Comparison of ENCODE assay signal across 16 cellular contexts in the genomic region with DNA sequence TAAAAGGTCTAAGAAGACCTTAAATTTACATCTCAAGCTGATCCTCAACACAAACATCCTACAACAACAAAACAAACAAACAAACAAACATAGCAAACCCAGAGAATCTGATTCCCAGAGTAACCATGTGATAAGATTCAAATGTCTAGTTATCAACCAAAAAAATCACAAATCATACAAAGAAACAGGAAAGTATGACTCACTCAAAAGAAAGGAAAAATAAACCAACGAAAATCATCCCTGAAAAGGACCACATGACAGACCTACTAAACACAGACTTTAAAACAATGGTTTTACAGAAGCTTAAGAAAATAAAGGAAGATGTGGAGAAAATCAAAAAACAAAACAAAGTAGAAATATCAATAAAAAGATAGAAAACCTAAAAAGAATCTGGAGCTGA. TPM values are rescaled to one million over a fixed set of nuclear protein-coding genes. Genes with fewer than 3 reads are reported as not detected.
DNase-seq lines count a peak whose midpoint lies in the region; TF ChIP-seq lines count a peak whose summit lies in the region.
"Had no signal": no experiment of that assay in that cellular context is flagged by ENCODE, and none has a peak within 500 bp of the region (broad histone marks: within the 10 kb centered on the region; RNA-seq: fewer than 3 reads in every experiment).

No MANE protein-coding gene starts in this region.

- no peak for TF ChIP-seq POLR2A in uterus (IDR thresholded peaks at IDR 0.05)

- H3K27ac ChIP-seq in uterus, result no peak overlapping the region
- H3K27ac ChIP-seq: BLaER1 treated with 17β-estradiol and CSF1 and Interleukin-3, amounts not matched to agents 10 nM and 100 nM had no signal

- no peaks in the 10 kb centered on the region for H3K27me3 ChIP-seq in uterus
- H3K27me3 ChIP-seq: BLaER1 treated with 17β-estradiol and CSF1 and Interleukin-3, amounts not matched to agents 10 nM and 100 nM had no signal

- DNase-seq in A172 (ENCODE audit: low spot score) (peak; percentile 3), HCEC 1CT (peak; percentile 8), choroid plexus epithelial cell (ENCODE audit: low read depth) (peak; percentile 28), lung microvascular endothelial cell (ENCODE audit: low read depth in 2 of 2) (peak; percentile 27 to 60), uterus (no peak), NCI-H774 (lab: John Stamatoyannopoulos, UW) (no peak)
- no peak for DNase-seq in effector CD8-positive, alpha-beta T cell (lab: John Stamatoyannopoulos, UW)
- DNase-seq: 8988T; CD4-positive, CD25-positive, alpha-beta regulatory T cell; CD8-positive, alpha-beta memory T cell; COR-L47; GDM1; GOT3; H7 had no signal

- intact Hi-C loops in uterus (cut with DNase I; ENCODE audit: low total_unique reads), result no loop called here

- TF ChIP-seq CTCF in choroid plexus epithelial cell (conservative IDR thresholded peaks at IDR 0.05; ENCODE audit: low read depth, low read length), result no peak
- no peak for TF ChIP-seq CTCF in uterus (IDR thresholded peaks at IDR 0.05)

- peaks cover 0 to 4% of the 10 kb centered on the region in 2 donors for H3K9me3 ChIP-seq in uterus

- H3K36me3 ChIP-seq in uterus, result no peaks in the 10 kb centered on the region
- H3K36me3 ChIP-seq: BLaER1 treated with 17β-estradiol and CSF1 and Interleukin-3, amounts not matched to agents 10 nM and 100 nM had no signal

- H3K4me3 ChIP-seq in choroid plexus epithelial cell (ENCODE audit: low read depth, low read length) (no peak overlapping the region), uterus (no peak overlapping the region)
- H3K4me3 ChIP-seq: BLaER1 treated with 17β-estradiol and CSF1 and Interleukin-3, amounts not matched to agents 10 nM and 100 nM had no signal

- H3K4me1 ChIP-seq in uterus, result no peaks in the 10 kb centered on the region
- H3K4me1 ChIP-seq: BLaER1 treated with 17β-estradiol and CSF1 and Interleukin-3, amounts not matched to agents 10 nM and 100 nM had no signal

RNA-seq across cellular contexts. Expression of a gene that starts 18.1 kb away (rescaled TPM):
- 0.31 and 0.71 TPM in 2 replicates for total RNA-seq in A172 (2014; rRNA removed; shearing (Covaris generic))
- total RNA-seq in lung microvascular endothelial cell (under 0.01 TPM in 1 of 2 replicates, not detected in the other), uterus (1 to 10 TPM in 1 of 4 donors, under 1 TPM in 2, not detected in 1; 0.64 to 2.9 (median 0.83) TPM)
- total RNA-seq: B cell; CD4-positive, CD25-positive, alpha-beta regulatory T cell; CD8-positive, alpha-beta memory T cell; H7 had no signal

RNA-seq across cellular contexts. Expression of a gene that starts 36.8 kb away (rescaled TPM):
- not detected in 2 replicates for total RNA-seq in A172 (2014; rRNA removed; shearing (Covaris generic))
- not detected in 2 replicates for total RNA-seq in lung microvascular endothelial cell
- total RNA-seq in uterus, result under 1 TPM in 1 of 4 donors, not detected in 3; 0.41 TPM
- total RNA-seq: B cell; CD4-positive, CD25-positive, alpha-beta regulatory T cell; CD8-positive, alpha-beta memory T cell; H7 had no signal

Comparison
In these comparisons a context has a peak if more than half of its experiments do, and no peak if none do; other contexts are left out.
1. DNase-seq: peak in A172 (single experiment), HCEC 1CT (single experiment), choroid plexus epithelial cell (single experiment) and lung microvascular endothelial cell (2 of 2); none in uterus (0 of 2), NCI-H774 (single experiment) and effector CD8-positive, alpha-beta T cell (single experiment).